ENCODE assay signal across 21 cellular contexts in genomic region chr1:66416295-66416694, GRCh38.
DNase-seq lines count a peak whose midpoint lies in the region; ATAC-seq, FAIRE-seq and TF ChIP-seq lines count a peak whose summit lies in the region.
"Had no signal": no experiment of that assay in that cellular context is flagged by ENCODE, and none has a peak within 500 bp of the region (broad histone marks: within the 10 kb centered on the region; RNA-seq: fewer than 3 reads in every experiment).

No MANE protein-coding gene starts in this region.

- in situ Hi-C loops in HAP-1 (cut with MboI; ENCODE audit: low sequenced_read_pairs), result no loop called here

- no peak overlapping the region for H3K27ac Mint-ChIP-seq in mesothelial cell of epicardium
- H3K27ac Mint-ChIP-seq: natural killer cell; stimulated activated effector memory CD8-positive, alpha-beta T cell treated with anti-CD3 and anti-CD28 coated beads, Interleukin-12 subunit alpha, Interleukin-12 subunit beta, amount 100 ng/mL, for 72 hours had no signal

- 47% methylated on average over 3 of the region's 3 CpGs for WGBS in right lobe of liver (ENCODE audit: insufficient coverage, low coverage, low lambda C conversion rate, missing lambda C conversion rate)

- H3K4me3 ChIP-seq in right lobe of liver (no peak overlapping the region), HAP-1 (no peak overlapping the region)
- H3K4me3 ChIP-seq: dorsolateral prefrontal cortex had no signal

- no peaks in the 10 kb centered on the region for H3K36me3 Mint-ChIP-seq in mesothelial cell of epicardium
- H3K36me3 Mint-ChIP-seq: natural killer cell; stimulated activated effector memory CD8-positive, alpha-beta T cell treated with anti-CD3 and anti-CD28 coated beads, Interleukin-12 subunit alpha, Interleukin-12 subunit beta, amount 100 ng/mL, for 72 hours had no signal

- H3K4me1 ChIP-seq in right lobe of liver, result peaks cover 0 to 34% (median 7%) of the 10 kb centered on the region in 4 donors
- H3K4me1 ChIP-seq in HAP-1, result no peaks in the 10 kb centered on the region
- H3K4me1 ChIP-seq: parathyroid adenoma had no signal

- TF ChIP-seq CTCF in right lobe of liver (IDR thresholded peaks at IDR 0.05) (no peak), mesothelial cell of epicardium (IDR thresholded peaks at IDR 0.05; ENCODE audit: unreplicated experiment) (no peak)

- peak; percentile 54 to 73 (median 66) for ATAC-seq in right lobe of liver
- no peak for ATAC-seq in HG02623 (IDR thresholded peaks at IDR 0.05; ENCODE audit: unreplicated experiment)
- ATAC-seq: sciatic nerve; stimulated activated effector memory CD8-positive, alpha-beta T cell treated with anti-CD3 and anti-CD28 coated beads, Interleukin-12 subunit alpha, Interleukin-12 subunit beta, amount 100 ng/mL, for 72 hours had no signal

- H3K4me3 Mint-ChIP-seq in mesothelial cell of epicardium, result no peak overlapping the region
- H3K4me3 Mint-ChIP-seq: CD4-positive, alpha-beta memory T cell; natural killer cell; stimulated activated effector memory CD8-positive, alpha-beta T cell treated with anti-CD3 and anti-CD28 coated beads, Interleukin-12 subunit alpha, Interleukin-12 subunit beta, amount 100 ng/mL, for 72 hours had no signal

- TF ChIP-seq POLR2A in right lobe of liver (IDR thresholded peaks at IDR 0.05), result no peak

- peak; percentile 14 for FAIRE-seq in colon (lab: Jason Lieb, UNC)

- peak overlapping the region in 1 of 3 donors; percentile 7 for H3K27ac ChIP-seq in right lobe of liver
- H3K27ac ChIP-seq: dorsolateral prefrontal cortex, parathyroid adenoma had no signal

- intact Hi-C loops in right lobe of liver (cut with DNase I), result no loop called here

- peaks cover 19% of the 10 kb centered on the region for H3K4me1 Mint-ChIP-seq in mesothelial cell of epicardium

- peaks cover 36% of the 10 kb centered on the region for H3K9me3 Mint-ChIP-seq in mesothelial cell of epicardium

- no peaks in the 10 kb centered on the region for H3K27me3 Mint-ChIP-seq in mesothelial cell of epicardium (ENCODE audit: low read depth)
- H3K27me3 Mint-ChIP-seq: CD4-positive, alpha-beta memory T cell had no signal

- H3K27me3 ChIP-seq in right lobe of liver, result no peaks in the 10 kb centered on the region
- no peaks in the 10 kb centered on the region for H3K27me3 ChIP-seq in HAP-1 (ENCODE audit: low read depth)
- H3K27me3 ChIP-seq: dorsolateral prefrontal cortex had no signal

- H3K9me3 ChIP-seq in right lobe of liver (peaks cover 0 to 5% (median 0%) of the 10 kb centered on the region in 4 donors), HAP-1 (peaks cover 12% of the 10 kb centered on the region)

- DNase-seq in EL, result peak; percentile 8
- peak; percentile 53 to 58 for DNase-seq in NOMO-1 (lab: John Stamatoyannopoulos, UW; ENCODE audit: unreplicated experiment in 2 of 2)
- no peak for DNase-seq in right lobe of liver
- no peak for DNase-seq in HAP-1 (ENCODE audit: low spot score in 2 of 2)
- no peak for DNase-seq in stimulated activated CD8-positive, alpha-beta memory T cell treated with anti-CD3 and anti-CD28 coated beads, Interleukin-4, amount 100 ng/mL, for 48 hours
- no peak for DNase-seq in mesothelial cell of epicardium (ENCODE audit: low spot score in 2 of 2, unreplicated experiment in 2 of 2)
- DNase-seq: activated CD4-positive, alpha-beta T cell treated with anti-CD3 and anti-CD28 coated beads, Interleukin-2, amount 50 U/mL, for 48 hours; activated effector memory CD4-positive, alpha-beta T cell treated with anti-CD3 and anti-CD28 coated beads, Interleukin-2, amount 50 U/mL, for 16 hours; CD4-positive, alpha-beta memory T cell; DMS53; dorsolateral prefrontal cortex; erythroblast; natural killer cell; NCI-H1436; NCI-H2171; T-helper 2 cell had no signal

- H3K36me3 ChIP-seq in right lobe of liver, result no peaks in the 10 kb centered on the region
- no peaks in the 10 kb centered on the region for H3K36me3 ChIP-seq in HAP-1 (replicated peaks)

Comparison
In these comparisons a context has a peak if more than half of its experiments do, and no peak if none do; other contexts are left out.
1. DNase-seq: peak in EL (single experiment) and NOMO-1 (2 of 2); none in right lobe of liver (0 of 3), HAP-1 (0 of 2), stimulated activated CD8-positive, alpha-beta memory T cell treated with anti-CD3 and anti-CD28 coated beads, Interleukin-4, amount 100 ng/mL, for 48 hours (single experiment) and mesothelial cell of epicardium (0 of 2).